In genomic region chr2:25018681-25019080, GRCh38 we compare ENCODE assay signal across 22 cellular contexts.
"Had no signal": no experiment of that assay in that cellular context is flagged by ENCODE, and none has a peak within 500 bp of the region (broad histone marks: within the 10 kb centered on the region; RNA-seq: fewer than 3 reads in every experiment).

No MANE protein-coding gene starts in this region.

- H3K4me3 Mint-ChIP-seq: activated CD4-positive, alpha-beta T cell treated with anti-CD3 and anti-CD28 coated beads, Interleukin-2, amount 10 ng/mL, durations not matched to agents 24 days and 14 days; activated CD8-positive, alpha-beta T cell treated with anti-CD3 and anti-CD28 coated beads for 36 hours; activated naive CD4-positive, alpha-beta T cell treated with anti-CD3 and anti-CD28 coated beads for 36 hours; central memory CD8-positive, alpha-beta T cell; endodermal cell; nephron progenitor cell had no signal

- H3K9me3 ChIP-seq: colonic mucosa, left lung, tibial nerve, uterus had no signal

- H3K27ac Mint-ChIP-seq: activated CD4-positive, alpha-beta T cell treated with anti-CD3 and anti-CD28 coated beads, Interleukin-2, amount 10 ng/mL, durations not matched to agents 24 days and 14 days; activated CD8-positive, alpha-beta T cell treated with anti-CD3 and anti-CD28 coated beads for 36 hours; activated naive CD4-positive, alpha-beta T cell treated with anti-CD3 and anti-CD28 coated beads for 36 hours; endodermal cell had no signal

- ATAC-seq: activated CD8-positive, alpha-beta T cell treated with anti-CD3 and anti-CD28 coated beads for 36 hours; left lung had no signal

- H3K9me3 Mint-ChIP-seq: activated CD4-positive, alpha-beta T cell treated with anti-CD3 and anti-CD28 coated beads, Interleukin-2, amount 10 ng/mL, durations not matched to agents 24 days and 14 days; activated CD8-positive, alpha-beta T cell treated with anti-CD3 and anti-CD28 coated beads for 36 hours; activated naive CD4-positive, alpha-beta T cell treated with anti-CD3 and anti-CD28 coated beads for 36 hours; central memory CD8-positive, alpha-beta T cell; endodermal cell; nephron progenitor cell had no signal

- H3K4me3 ChIP-seq: colonic mucosa, left lung, tibial nerve, uterus had no signal

- H3K4me1 ChIP-seq: colonic mucosa, left lung, tibial nerve, uterus had no signal

- H3K27ac ChIP-seq: colonic mucosa, left lung, uterus had no signal

- H3K27me3 Mint-ChIP-seq: activated CD8-positive, alpha-beta T cell treated with anti-CD3 and anti-CD28 coated beads for 36 hours had no signal

- H3K36me3 ChIP-seq: colonic mucosa, left lung, uterus had no signal

- DNase-seq: activated CD4-positive, alpha-beta T cell treated with anti-CD3 and anti-CD28 coated beads, Interleukin-2, amount 10 ng/mL, durations not matched to agents 24 days and 14 days; activated CD8-positive, alpha-beta T cell treated with anti-CD3 and anti-CD28 coated beads for 36 hours; activated naive CD4-positive, alpha-beta T cell treated with anti-CD3 and anti-CD28 coated beads for 36 hours; activated T-cell treated with anti-CD3 and anti-CD28 coated beads, Interleukin-2, amount 50 U/mL, for 1 hour; aorta; colonic mucosa; endodermal cell; foreskin melanocyte; glutamatergic neuron; hypothalamus; islet precursor cell; left lung; midbrain; occipital lobe; posterior cingulate gyrus; stimulated activated CD4-positive, alpha-beta T cell treated with anti-CD3 and anti-CD28 coated beads, Interleukin-2, amount 100 ng/mL, for 24 hours; stimulated activated naive CD4-positive, alpha-beta T cell treated with Interleukin-2 at 50 U/mL for 16 hours; T-helper 9 cell; uterus had no signal

- H3K4me1 Mint-ChIP-seq: activated CD4-positive, alpha-beta T cell treated with anti-CD3 and anti-CD28 coated beads, Interleukin-2, amount 10 ng/mL, durations not matched to agents 24 days and 14 days; central memory CD8-positive, alpha-beta T cell had no signal

- H3K27me3 ChIP-seq: colonic mucosa, left lung, tibial nerve, uterus had no signal
